In genomic region chr19:48390188-48391099, GRCh38 we compare ENCODE assay signal across 8 cellular contexts. TPM values are rescaled to one million over a fixed set of nuclear protein-coding genes. Genes with fewer than 3 reads are reported as not detected.
DNase-seq lines count a peak whose midpoint lies in the region; ATAC-seq and TF ChIP-seq lines count a peak whose summit lies in the region.

No MANE protein-coding gene starts in this region.

- intact Hi-C loops in upper lobe of right lung (cut with DNase I) = no loop called here

- TF ChIP-seq EP300 in gastroesophageal sphincter (IDR thresholded peaks at IDR 0.05) = no peak

- H3K27ac ChIP-seq in DND-41 (ENCODE audit: low read length) (peak overlapping the region; percentile 86), gastroesophageal sphincter (peak overlapping the region; percentile 66 to 94 (median 92)), neutrophil (peak overlapping the region; percentile 58), upper lobe of right lung (peak overlapping the region; percentile 93)

- H3K4me1 Mint-ChIP-seq in activated naive CD4-positive, alpha-beta T cell treated with anti-CD3 and anti-CD28 coated beads, Interleukin-2, amount 50 U/mL, for 24 hours = peaks cover 35% of the 10 kb centered on the region

- ATAC-seq in DND-41 (ENCODE audit: insufficient read depth, low read depth) (peak; percentile 77), HG02885 (IDR thresholded peaks at IDR 0.05; ENCODE audit: poor library complexity, unreplicated experiment) (peak; percentile 44), gastroesophageal sphincter (peak; percentile 81), upper lobe of right lung (peak; percentile 85)

- TF ChIP-seq CTCF in DND-41 (IDR thresholded peaks at IDR 0.05; ENCODE audit: borderline replicate concordance, extremely low read depth, low read length, poor library complexity, severe bottlenecking) (peak; percentile 59), gastroesophageal sphincter (IDR thresholded peaks at IDR 0.05) (peak in 3 of 4 experiments; percentile 68 to 88 (median 77)), neutrophil (IDR thresholded peaks at IDR 0.05) (peak; percentile 25), upper lobe of right lung (IDR thresholded peaks at IDR 0.05) (peak; percentile 62)

- peak overlapping the region; percentile 85 for H3K9ac ChIP-seq in DND-41 (ENCODE audit: low read depth, low read length)

- H3K9me3 Mint-ChIP-seq in activated naive CD4-positive, alpha-beta T cell treated with anti-CD3 and anti-CD28 coated beads, Interleukin-2, amount 50 U/mL, for 24 hours = no peaks in the 10 kb centered on the region

- peak overlapping the region; percentile 71 to 85 for H3K4me3 ChIP-seq in DND-41 (ENCODE audit: low read depth in 1 of 2, low read length in 2 of 2)
- H3K4me3 ChIP-seq in gastroesophageal sphincter = peak overlapping the region; percentile 70 to 94
- peak overlapping the region; percentile 68 to 85 for H3K4me3 ChIP-seq in neutrophil (ENCODE audit: low read depth in 1 of 2, low read length in 1 of 2)
- H3K4me3 ChIP-seq in upper lobe of right lung = peak overlapping the region; percentile 96

- H3K27me3 ChIP-seq in DND-41 (ENCODE audit: insufficient read depth, low read length, poor library complexity) (peaks cover 24% of the 10 kb centered on the region), gastroesophageal sphincter (peaks cover 36% of the 10 kb centered on the region), neutrophil (peaks cover 40% of the 10 kb centered on the region), upper lobe of right lung (peaks cover 28% of the 10 kb centered on the region)

- H3K27me3 Mint-ChIP-seq in activated naive CD4-positive, alpha-beta T cell treated with anti-CD3 and anti-CD28 coated beads, Interleukin-2, amount 50 U/mL, for 24 hours = peaks cover 8% of the 10 kb centered on the region

- H3K36me3 Mint-ChIP-seq in activated naive CD4-positive, alpha-beta T cell treated with anti-CD3 and anti-CD28 coated beads, Interleukin-2, amount 50 U/mL, for 24 hours = peaks cover 6% of the 10 kb centered on the region

- H3K4me3 Mint-ChIP-seq in activated naive CD4-positive, alpha-beta T cell treated with anti-CD3 and anti-CD28 coated beads, Interleukin-2, amount 50 U/mL, for 24 hours = peak overlapping the region; percentile 90

- 0 to 2% methylated on average over 8 to 10 of the region's 24 CpGs for WGBS in gastroesophageal sphincter (ENCODE audit: low coverage in 1 of 2), 2 donors

- H3K9me3 ChIP-seq in DND-41 (ENCODE audit: insufficient read depth, low read length, severe bottlenecking) (no peaks in the 10 kb centered on the region), gastroesophageal sphincter (no peaks in the 10 kb centered on the region), neutrophil (no peaks in the 10 kb centered on the region), upper lobe of right lung (no peaks in the 10 kb centered on the region)

- peak overlapping the region; percentile 97 for H3K27ac Mint-ChIP-seq in activated naive CD4-positive, alpha-beta T cell treated with anti-CD3 and anti-CD28 coated beads, Interleukin-2, amount 50 U/mL, for 24 hours

- peak overlapping the region; percentile 76 for H3K4me2 ChIP-seq in DND-41 (ENCODE audit: insufficient read depth, low read length)

- peaks cover 35% of the 10 kb centered on the region for H3K36me3 ChIP-seq in DND-41 (ENCODE audit: insufficient read depth, low read length)
- peaks cover 0 to 42% of the 10 kb centered on the region in 2 donors for H3K36me3 ChIP-seq in gastroesophageal sphincter
- H3K36me3 ChIP-seq in neutrophil = peaks cover 26% of the 10 kb centered on the region
- peaks cover 38% of the 10 kb centered on the region for H3K36me3 ChIP-seq in upper lobe of right lung

- DNase-seq in DND-41 (peak; percentile 70), RPMI7951 (ENCODE audit: low read depth) (peak; percentile 61), upper lobe of right lung (peak; percentile 87), DMS114 treated with DMSO at 0.1 percent for 48 hours (lab: John Stamatoyannopoulos, UW; ENCODE audit: unreplicated experiment) (no peak)

- peaks cover 27% of the 10 kb centered on the region for H3K79me2 ChIP-seq in DND-41 (ENCODE audit: insufficient read depth, low read length)

- H2AFZ ChIP-seq in DND-41 (ENCODE audit: low read depth, low read length) = peak overlapping the region; percentile 79

- H3K4me1 ChIP-seq in DND-41 (ENCODE audit: insufficient read depth, low read length) (peaks cover 20% of the 10 kb centered on the region), gastroesophageal sphincter (peaks cover 0 to 51% (median 18%) of the 10 kb centered on the region in 3 donors), neutrophil (ENCODE audit: control insufficient read depth in 1 of 2, insufficient read depth in 1 of 2, low read depth in 1 of 2, low read length in 1 of 2) (peaks cover 11 to 18% of the 10 kb centered on the region in 2 experiments), upper lobe of right lung (no peaks in the 10 kb centered on the region)

- H4K20me1 ChIP-seq in DND-41 (ENCODE audit: insufficient read depth, low read length) = 0 out of 2 replicates have a peak, but pooled peaks cover 4% of the 10 kb centered on the region

- no peak for TF ChIP-seq POLR2A in gastroesophageal sphincter (IDR thresholded peaks at IDR 0.05)

RNA-seq across cellular contexts. Expression of gene KDELR1, which starts 0.9 kb away (rescaled TPM):
- total RNA-seq in RPMI7951 (2014; rRNA removed; shearing (Covaris generic)) = 153 and 156 TPM in 2 replicates
- total RNA-seq in gastroesophageal sphincter (10 to 100 TPM; 60.4 to 87.9 (median 70.8) TPM), upper lobe of right lung (138 TPM)

RNA-seq across cellular contexts. Expression of gene GRIN2D, which starts 3.0 kb away (rescaled TPM):
- 0.60 and 0.68 TPM in 2 replicates for total RNA-seq in RPMI7951 (2014; rRNA removed; shearing (Covaris generic))
- total RNA-seq in gastroesophageal sphincter (under 1 TPM in 3 of 4 donors, not detected in 1; 0.08 to 0.62 (median 0.47) TPM), upper lobe of right lung (0.61 TPM)

RNA-seq across cellular contexts. Expression of gene SYNGR4, which starts 26.3 kb away (rescaled TPM):
- not detected in 2 replicates for total RNA-seq in RPMI7951 (2014; rRNA removed; shearing (Covaris generic))
- total RNA-seq in gastroesophageal sphincter (not detected), upper lobe of right lung (not detected)

RNA-seq across cellular contexts. Expression of gene TMEM143, which starts 26.7 kb away (rescaled TPM):
- 4.4 and 6.4 TPM in 2 replicates for total RNA-seq in RPMI7951 (2014; rRNA removed; shearing (Covaris generic))
- total RNA-seq in gastroesophageal sphincter = 10 to 100 TPM in 1 of 4 donors, 1 to 10 TPM in 3; 2.8 to 13.1 (median 6.6) TPM
- 10.7 TPM for total RNA-seq in upper lobe of right lung

RNA-seq across cellular contexts. Expression of gene GRWD1, which starts 55.3 kb away (rescaled TPM):
- total RNA-seq in RPMI7951 (2014; rRNA removed; shearing (Covaris generic)) = 28.2 and 38.0 TPM in 2 replicates
- 10 to 100 TPM; 28.9 to 33.1 (median 32.7) TPM for total RNA-seq in gastroesophageal sphincter
- 27.1 TPM for total RNA-seq in upper lobe of right lung

Comparison
In these comparisons a context has a peak if more than half of its experiments do, and no peak if none do; other contexts are left out.
1. CTCF ChIP-seq: peak in every context shown above with its lines; median percentile 77 in gastroesophageal sphincter; 62 in upper lobe of right lung; 59 in DND-41; 25 in neutrophil.